In genomic region chr4:186554890-186555827, GRCh38 we compare ENCODE assay signal across 9 cellular contexts. TPM values are rescaled to one million over a fixed set of nuclear protein-coding genes. Genes with fewer than 3 reads are reported as not detected.
DNase-seq lines count a peak whose midpoint lies in the region; ATAC-seq and TF ChIP-seq lines count a peak whose summit lies in the region.
"Had no signal": no experiment of that assay in that cellular context is flagged by ENCODE, and none has a peak within 500 bp of the region (broad histone marks: within the 10 kb centered on the region; RNA-seq: fewer than 3 reads in every experiment).

MTNR1A (minus strand) TSS chr4:186555567; CDS start chr4:186555365, 202 bp downstream.

- CTCF ChIA-PET in AG04449 (lab: Yijun Ruan, JAX) = interaction anchor here (0.7 to 1.3 kb wide), 3 partner anchors 23 to 260 kb away, joined by 3 read pairs; no protein-coding TSS in a partner anchor

- H3K4me1 ChIP-seq in mucosa of descending colon (ENCODE audit: low read depth) = no peaks in the 10 kb centered on the region

- H3K27ac Mint-ChIP-seq in activated T-cell treated with anti-CD3 and anti-CD28 coated beads, Interleukin-2, amount 50 U/mL, for 72 hours = no peak within 1 kb of the TSS

- no peak for TF ChIP-seq CTCF in AG04449 (IDR thresholded peaks at IDR 0.05; ENCODE audit: insufficient read depth, low read length, missing control alignments)
- peak in 3 of 56 donors; percentile 8 to 33 (median 17) for TF ChIP-seq CTCF in dorsolateral prefrontal cortex (IDR thresholded peaks at IDR 0.05 in 54 of 56, conservative IDR thresholded peaks at IDR 0.05 in 2 of 56; ENCODE audit: low read depth in 1 of 56, partially characterized antibody in 56 of 56)
- peak; percentile 24 for TF ChIP-seq CTCF in mucosa of descending colon (IDR thresholded peaks at IDR 0.05)

- DNase-seq in AG04449 (ENCODE audit: low read depth, low spot score) = no peak
- peak; percentile 25 for DNase-seq in HuH-7 (ENCODE audit: low spot score)
- DNase-seq in dorsolateral prefrontal cortex = peak in 2 of 10 donors; percentile 6 to 13
- DNase-seq in mucosa of descending colon = peak; percentile 46 to 80 (median 62)
- DNase-seq in activated T-cell treated with anti-CD3 and anti-CD28 coated beads, Interleukin-2, amount 50 U/mL, for 72 hours = no peak
- DNase-seq in activated CD4-positive, alpha-beta T cell treated with anti-CD3 and anti-CD28 coated beads, Interleukin-2, amount 50 U/mL, for 48 hours = no peak
- DNase-seq in stimulated activated CD4-positive, alpha-beta T cell treated with anti-CD3 and anti-CD28 coated beads, Interleukin-2, amount 100 ng/mL, for 24 hours = no peak
- DNase-seq: NCI-H1048 had no signal

- POLR2A ChIA-PET in AG04449 (lab: Yijun Ruan, JAX) = no interaction called here

- H3K4me3 ChIP-seq in AG04449 (ENCODE audit: low read depth, low read length) (peak within 1 kb of the TSS; percentile 51), dorsolateral prefrontal cortex (peak within 1 kb of the TSS in 58 of 59 donors; percentile 11 to 69 (median 48)), mucosa of descending colon (no peak within 1 kb of the TSS)

- no peaks in the 10 kb centered on the region for H3K36me3 Mint-ChIP-seq in activated T-cell treated with anti-CD3 and anti-CD28 coated beads, Interleukin-2, amount 50 U/mL, for 72 hours (ENCODE audit: insufficient read depth in 2 of 2)

- no peaks in the 10 kb centered on the region for H3K9me3 ChIP-seq in mucosa of descending colon

- H3K4me1 Mint-ChIP-seq in activated T-cell treated with anti-CD3 and anti-CD28 coated beads, Interleukin-2, amount 50 U/mL, for 72 hours (ENCODE audit: low read depth) = peaks cover 4% of the 10 kb centered on the region

- peaks cover 0 to 60% (median 32%) of the 10 kb centered on the region in 45 donors for H3K27me3 ChIP-seq in dorsolateral prefrontal cortex

- H3K4me3 Mint-ChIP-seq in activated T-cell treated with anti-CD3 and anti-CD28 coated beads, Interleukin-2, amount 50 U/mL, for 72 hours = no peak within 1 kb of the TSS

- H3K27me3 Mint-ChIP-seq in activated T-cell treated with anti-CD3 and anti-CD28 coated beads, Interleukin-2, amount 50 U/mL, for 72 hours (ENCODE audit: low read depth) = peaks cover 24% of the 10 kb centered on the region

- ATAC-seq in mucosa of descending colon = peak; percentile 71
- ATAC-seq in activated T-cell treated with anti-CD3 and anti-CD28 coated beads, Interleukin-2, amount 50 U/mL, for 72 hours (replicated peaks in 1 of 2) = no peak
- no peak for ATAC-seq in GM19035 (IDR thresholded peaks at IDR 0.05; ENCODE audit: unreplicated experiment)

- H3K27ac ChIP-seq in dorsolateral prefrontal cortex = no peak within 1 kb of the TSS

- no peaks in the 10 kb centered on the region for H3K9me3 Mint-ChIP-seq in activated T-cell treated with anti-CD3 and anti-CD28 coated beads, Interleukin-2, amount 50 U/mL, for 72 hours

- H3K36me3 ChIP-seq in mucosa of descending colon (ENCODE audit: low read depth) = no peaks in the 10 kb centered on the region

- intact Hi-C loops in dorsolateral prefrontal cortex (cut with DNase I) (no loop called here), mucosa of descending colon (cut with DNase I, micrococcal nuclease) (no loop called here)

RNA-seq across cellular contexts. Expression of gene MTNR1A, which starts in this region (rescaled TPM):
- total RNA-seq in dorsolateral prefrontal cortex (1 to 10 TPM in 7 of 120 experiments, under 1 TPM in 61, not detected in 52; 0.32 to 1.6 (median 0.60) TPM), mucosa of descending colon (1 to 10 TPM; 1.4 to 4.9 (median 3.8) TPM)
- total RNA-seq in activated T-cell treated with anti-CD3 and anti-CD28 coated beads, Interleukin-2, amount 50 U/mL, for 72 hours = not detected

Comparison
In these comparisons a context has a peak if more than half of its experiments do, and no peak if none do; other contexts are left out.
1. DNase-seq: peak in HuH-7 (single experiment) and mucosa of descending colon (3 of 3); none in AG04449 (single experiment), activated T-cell treated with anti-CD3 and anti-CD28 coated beads, Interleukin-2, amount 50 U/mL, for 72 hours (0 of 2), activated CD4-positive, alpha-beta T cell treated with anti-CD3 and anti-CD28 coated beads, Interleukin-2, amount 50 U/mL, for 48 hours (0 of 2) and stimulated activated CD4-positive, alpha-beta T cell treated with anti-CD3 and anti-CD28 coated beads, Interleukin-2, amount 100 ng/mL, for 24 hours (0 of 2).